1 cellular context compared by ENCODE assay signal in genomic region chr1:201724039-201724759, GRCh38.
TF ChIP-seq lines count a peak whose summit lies in the region.

No MANE protein-coding gene starts in this region.

TF ChIP-seq in IMR-90, 13 proteins besides CTCF, POLR2A, EP300 and RAD21 (continued from another document):
- TF ChIP-seq MAZ (IDR thresholded peaks at IDR 0.05; ENCODE audit: borderline replicate concordance, low read depth, low read length) (no peak), BHLHE40 (IDR thresholded peaks at IDR 0.05; ENCODE audit: low read depth, low read length) (no peak), SMC3 (IDR thresholded peaks at IDR 0.05; ENCODE audit: low read depth, low read length) (no peak), USF2 (IDR thresholded peaks at IDR 0.05; ENCODE audit: low read depth, low read length) (no peak), MXI1 (IDR thresholded peaks at IDR 0.05; ENCODE audit: borderline replicate concordance, low read depth, low read length) (no peak), CEBPB (IDR thresholded peaks at IDR 0.05; ENCODE audit: low read depth, low read length) (no peak), CHD1 (IDR thresholded peaks at IDR 0.05; ENCODE audit: low read depth, low read length) (no peak), FOS (IDR thresholded peaks at IDR 0.05; ENCODE audit: low read depth, low read length) (no peak), MAFK (IDR thresholded peaks at IDR 0.05; ENCODE audit: low read depth, low read length) (no peak), RFX5 (IDR thresholded peaks at IDR 0.05; ENCODE audit: low read depth, low read length) (no peak), NFE2L2 (IDR thresholded peaks at IDR 0.05; ENCODE audit: low read depth, low read length) (no peak)
- TF ChIP-seq, protein P1, sequence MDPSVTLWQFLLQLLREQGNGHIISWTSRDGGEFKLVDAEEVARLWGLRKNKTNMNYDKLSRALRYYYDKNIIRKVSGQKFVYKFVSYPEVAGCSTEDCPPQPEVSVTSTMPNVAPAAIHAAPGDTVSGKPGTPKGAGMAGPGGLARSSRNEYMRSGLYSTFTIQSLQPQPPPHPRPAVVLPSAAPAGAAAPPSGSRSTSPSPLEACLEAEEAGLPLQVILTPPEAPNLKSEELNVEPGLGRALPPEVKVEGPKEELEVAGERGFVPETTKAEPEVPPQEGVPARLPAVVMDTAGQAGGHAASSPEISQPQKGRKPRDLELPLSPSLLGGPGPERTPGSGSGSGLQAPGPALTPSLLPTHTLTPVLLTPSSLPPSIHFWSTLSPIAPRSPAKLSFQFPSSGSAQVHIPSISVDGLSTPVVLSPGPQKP (IDR thresholded peaks at IDR 0.05; ENCODE audit: borderline replicate concordance, low read depth, low read length), result no peak
